18 cellular contexts compared by ENCODE assay signal in the genomic region with DNA sequence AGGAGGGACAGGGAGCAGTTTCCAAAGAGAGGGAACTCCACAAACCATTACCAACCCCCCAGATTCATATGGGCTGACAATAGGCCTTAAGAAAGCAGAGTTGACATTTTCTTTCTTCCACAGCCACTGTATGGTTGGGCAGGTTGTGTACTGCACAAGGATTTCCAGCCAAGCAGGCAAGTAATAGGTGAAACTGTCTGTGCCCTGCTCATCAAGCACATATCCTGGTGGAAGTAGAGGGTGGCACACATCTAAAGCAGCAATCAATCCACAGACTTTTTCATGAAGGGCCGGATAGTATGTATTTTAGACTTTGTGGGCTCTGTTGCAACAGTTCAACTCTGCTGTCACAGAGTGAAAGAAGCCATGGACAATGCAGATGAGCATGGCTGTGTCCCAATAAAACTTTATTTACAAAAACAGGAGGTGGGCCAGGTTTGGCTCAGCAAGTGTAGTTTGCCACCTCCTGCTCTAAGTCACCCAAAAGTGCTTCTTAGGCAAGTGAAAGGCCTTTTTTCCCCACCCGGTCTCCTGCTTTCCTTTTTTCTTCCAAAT.
"Had no signal": no experiment of that assay in that cellular context is flagged by ENCODE, and none has a peak within 500 bp of the region (broad histone marks: within the 10 kb centered on the region; RNA-seq: fewer than 3 reads in every experiment).

No MANE protein-coding gene starts in this region.

- H3K27me3 ChIP-seq: gastrocnemius medialis, heart right ventricle, right atrium auricular region, tibial nerve had no signal

- H3K27ac Mint-ChIP-seq: activated naive CD4-positive, alpha-beta T cell treated with anti-CD3 and anti-CD28 coated beads, Interleukin-2, amount 10 ng/mL, durations not matched to agents 7 days and 5 days; activated T-helper 2 cell treated with anti-CD3 and anti-CD28 coated beads, Interferon-gamma antibody, Interleukin-2, Interleukin-4, amounts not matched to agents 10 μg/mL and 5 μg/mL and 100 μg/mL, durations not matched to agents 14 hours and 24 hours and 36 hours; WTC11 had no signal

- H3K4me3 Mint-ChIP-seq: activated naive CD4-positive, alpha-beta T cell treated with anti-CD3 and anti-CD28 coated beads, Interleukin-2, amount 10 ng/mL, durations not matched to agents 7 days and 5 days; nephron progenitor cell; T-helper 17 cell; WTC11 had no signal

- H3K36me3 ChIP-seq: cardiac muscle cell, gastrocnemius medialis, heart right ventricle, right atrium auricular region, tibial nerve had no signal

- H3K9me3 Mint-ChIP-seq: activated naive CD4-positive, alpha-beta T cell treated with anti-CD3 and anti-CD28 coated beads, Interleukin-2, amount 10 ng/mL, durations not matched to agents 7 days and 5 days; activated T-helper 2 cell treated with anti-CD3 and anti-CD28 coated beads, Interferon-gamma antibody, Interleukin-2, Interleukin-4, amounts not matched to agents 10 μg/mL and 5 μg/mL and 100 μg/mL, durations not matched to agents 14 hours and 24 hours and 36 hours; nephron progenitor cell; WTC11 had no signal

- H3K27ac ChIP-seq: cardiac muscle cell, epithelial cell of prostate, gastrocnemius medialis, heart right ventricle, right atrium auricular region, tibial nerve had no signal

- DNase-seq: activated CD4-positive, alpha-beta T cell treated with anti-CD3 and anti-CD28 coated beads for 48 hours; activated naive CD4-positive, alpha-beta T cell treated with anti-CD3 and anti-CD28 coated beads, Interleukin-2, amount 10 ng/mL, durations not matched to agents 7 days and 5 days; gastrocnemius medialis; heart right ventricle; mammary epithelial cell; nephron progenitor cell; occipital lobe; stimulated activated CD4-positive, alpha-beta T cell treated with anti-CD3 and anti-CD28 coated beads, Interleukin-4, amount 100 ng/mL, for 24 hours; substantia nigra; T-helper 17 cell had no signal

- H3K36me3 Mint-ChIP-seq: activated naive CD4-positive, alpha-beta T cell treated with anti-CD3 and anti-CD28 coated beads, Interleukin-2, amount 10 ng/mL, durations not matched to agents 7 days and 5 days; WTC11 had no signal

- H3K4me3 ChIP-seq: cardiac muscle cell, gastrocnemius medialis, heart right ventricle, right atrium auricular region, skin epidermis, tibial nerve had no signal

- H3K9me3 ChIP-seq: gastrocnemius medialis, heart right ventricle, right atrium auricular region, tibial nerve had no signal

- H3K27me3 Mint-ChIP-seq: T-helper 17 cell had no signal

- ATAC-seq: gastrocnemius medialis, left colon, T-helper 17 cell, WTC11 had no signal
